Comparison of ENCODE assay signal across 11 cellular contexts in the genomic region with DNA sequence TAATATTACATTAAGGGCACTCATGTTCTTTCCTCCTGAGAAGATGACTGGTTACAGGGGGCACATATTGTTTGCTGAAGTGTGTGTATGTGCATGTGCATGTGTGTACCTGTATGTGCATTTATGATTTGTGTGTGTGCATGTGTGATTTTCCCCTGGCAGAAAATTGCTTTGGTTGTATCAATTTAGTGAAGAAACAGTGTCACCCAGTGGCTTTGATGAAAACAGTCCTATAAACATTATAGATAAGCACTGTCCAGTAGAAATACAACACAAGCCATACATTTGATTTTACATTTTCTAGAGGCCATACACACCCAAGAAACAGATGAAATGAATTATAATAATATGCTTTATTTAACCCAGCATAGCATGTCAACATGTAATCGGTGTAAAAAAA. TPM values are rescaled to one million over a fixed set of nuclear protein-coding genes. Genes with fewer than 3 reads are reported as not detected.
DNase-seq lines count a peak whose midpoint lies in the region; ATAC-seq, FAIRE-seq and TF ChIP-seq lines count a peak whose summit lies in the region.
"Had no signal": no experiment of that assay in that cellular context is flagged by ENCODE, and none has a peak within 500 bp of the region (broad histone marks: within the 10 kb centered on the region; RNA-seq: fewer than 3 reads in every experiment).

No MANE protein-coding gene starts in this region.

- FAIRE-seq in HTR-8/SVneo (lab: Jason Lieb, UNC) = no peak
- FAIRE-seq: K562 had no signal

- peak overlapping the region in 1 of 2 donors; percentile 39 for H3K27ac ChIP-seq in thoracic aorta

- H3K4me1 ChIP-seq in thoracic aorta (ENCODE audit: control insufficient read depth in 1 of 2, low read depth in 2 of 2) = peaks cover 48 to 67% of the 10 kb centered on the region in 2 donors

- TF ChIP-seq CTCF in fibroblast of villous mesenchyme (IDR thresholded peaks at IDR 0.05; ENCODE audit: insufficient read depth, low read depth, low read length) (peak; percentile 40), thoracic aorta (IDR thresholded peaks at IDR 0.05) (peak; percentile 33)

- DNase-seq in NCI-H1417 (lab: John Stamatoyannopoulos, UW) = peak in 2 of 3 experiments; percentile 10 to 48
- DNase-seq in NCI-H1417 treated with DMSO at 0.1 percent for 48 hours (lab: John Stamatoyannopoulos, UW) = no peak
- DNase-seq in RKO (ENCODE audit: low spot score) = peak; percentile 27
- peak; percentile 26 for DNase-seq in fibroblast of villous mesenchyme (ENCODE audit: low read depth)
- no peak for DNase-seq in thoracic aorta (ENCODE audit: low spot score)
- DNase-seq in stimulated activated CD4-positive, alpha-beta T cell treated with anti-CD3 and anti-CD28 coated beads, Interleukin-2, amount 100 ng/mL, for 24 hours = no peak
- no peak for DNase-seq in HTR-8/SVneo (ENCODE audit: insufficient read length, low spot score)
- DNase-seq: cerebellar nuclear complex, mucosa of descending colon had no signal

- H3K36me3 ChIP-seq in thoracic aorta = no peaks in the 10 kb centered on the region

- no peaks in the 10 kb centered on the region for H3K9me3 ChIP-seq in thoracic aorta
- H3K9me3 ChIP-seq: mucosa of descending colon had no signal

- H3K4me3 ChIP-seq in fibroblast of villous mesenchyme (ENCODE audit: low read depth, low read length) = no peak overlapping the region
- no peak overlapping the region for H3K4me3 ChIP-seq in thoracic aorta
- H3K4me3 ChIP-seq: K562, mucosa of descending colon had no signal

- no peak for ATAC-seq in thoracic aorta (ENCODE audit: insufficient number of reproducible peaks, low FRiP score, low read depth)
- ATAC-seq in HG03108 (IDR thresholded peaks at IDR 0.05; ENCODE audit: unreplicated experiment) = no peak
- ATAC-seq: K562, mucosa of descending colon had no signal

- H3K27me3 ChIP-seq in thoracic aorta (replicated peaks; ENCODE audit: insufficient read depth) = no peaks in the 10 kb centered on the region

RNA-seq across cellular contexts. Expression of a gene that starts 8.6 kb away (rescaled TPM):
- total RNA-seq in fibroblast of villous mesenchyme (3.9 and 7.1 TPM in 2 replicates), thoracic aorta (100 to 1,000 TPM in 1 of 2 donors, 10 to 100 TPM in 1; 78.3 to 110 TPM)

Comparison
In these comparisons a context has a peak if more than half of its experiments do, and no peak if none do; other contexts are left out.
1. DNase-seq: peak in NCI-H1417 (2 of 3), RKO (single experiment) and fibroblast of villous mesenchyme (single experiment); none in NCI-H1417 treated with DMSO at 0.1 percent for 48 hours (single experiment), thoracic aorta (single experiment), stimulated activated CD4-positive, alpha-beta T cell treated with anti-CD3 and anti-CD28 coated beads, Interleukin-2, amount 100 ng/mL, for 24 hours (0 of 2) and HTR-8/SVneo (single experiment).